ENCODE assay signal across 9 cellular contexts in genomic region chr15:74786659-74787165, GRCh38. TPM values are rescaled to one million over a fixed set of nuclear protein-coding genes. Genes with fewer than 3 reads are reported as not detected.
A peak's percentile ranks its signal among the peaks of the same experiment; 100 is the strongest.
DNase-seq lines count a peak whose midpoint lies in the region; ATAC-seq and TF ChIP-seq lines count a peak whose summit lies in the region.
"Had no signal": no experiment of that assay in that cellular context is flagged by ENCODE, and none has a peak within 500 bp of the region (broad histone marks: within the 10 kb centered on the region; RNA-seq: fewer than 3 reads in every experiment).

No MANE protein-coding gene starts in this region.

- peak overlapping the region; percentile 97 to 100 (median 99) for H3K27ac Mint-ChIP-seq in CD4-positive, CD25-positive, alpha-beta regulatory T cell
- peak overlapping the region; percentile 95 to 100 for H3K27ac Mint-ChIP-seq in natural killer cell

- no peaks in the 10 kb centered on the region for H3K27me3 ChIP-seq in CD4-positive, CD25-positive, alpha-beta regulatory T cell (ENCODE audit: control insufficient read depth, insufficient read depth, low read length)
- no peaks in the 10 kb centered on the region for H3K27me3 ChIP-seq in Loucy (ENCODE audit: insufficient read depth, low read length, poor library complexity, severe bottlenecking)

- no peaks in the 10 kb centered on the region for H3K9me3 ChIP-seq in CD4-positive, CD25-positive, alpha-beta regulatory T cell (ENCODE audit: control insufficient read depth in 2 of 2, low read length in 2 of 2)
- no peaks in the 10 kb centered on the region for H3K9me3 ChIP-seq in Loucy (ENCODE audit: insufficient read depth, low read depth, low read length)

- peak overlapping the region; percentile 89 to 98 (median 94) for H3K4me3 Mint-ChIP-seq in CD4-positive, CD25-positive, alpha-beta regulatory T cell
- peak overlapping the region; percentile 97 for H3K4me3 Mint-ChIP-seq in natural killer cell

- H3K9me2 ChIP-seq in Loucy (replicated peaks; ENCODE audit: low read depth, low read length), result no peaks in the 10 kb centered on the region

- H3K9ac ChIP-seq in Loucy (ENCODE audit: low read depth, low read length, poor library complexity, severe bottlenecking), result peak overlapping the region; percentile 96

- peaks cover 88% of the 10 kb centered on the region for H3K79me2 ChIP-seq in Loucy (ENCODE audit: insufficient read depth, low read length)

- peaks cover 9% of the 10 kb centered on the region for H3K27me3 Mint-ChIP-seq in CD4-positive, CD25-positive, alpha-beta regulatory T cell
- H3K27me3 Mint-ChIP-seq in natural killer cell (ENCODE audit: low read depth in 2 of 2), result no peaks in the 10 kb centered on the region

- no peak for TF ChIP-seq CTCF in Loucy (conservative IDR thresholded peaks at IDR 0.05; ENCODE audit: low read length)
- no peak for TF ChIP-seq CTCF in natural killer cell (IDR thresholded peaks at IDR 0.05)

- no peak overlapping the region for H2AFZ ChIP-seq in Loucy (ENCODE audit: low read length)

- peak in 1 of 3 donors; percentile 70 for DNase-seq in CD4-positive, CD25-positive, alpha-beta regulatory T cell
- DNase-seq in natural killer cell (no peak), midbrain (lab: John Stamatoyannopoulos, UW) (no peak)
- DNase-seq: DMS53 had no signal

- peaks cover 6% of the 10 kb centered on the region; the same call in 1 of the 2 replicates for H3F3A ChIP-seq in Loucy (ENCODE audit: low read depth)

- no peaks in the 10 kb centered on the region for H3K9me3 Mint-ChIP-seq in CD4-positive, CD25-positive, alpha-beta regulatory T cell
- H3K9me3 Mint-ChIP-seq in natural killer cell, result no peaks in the 10 kb centered on the region

- H3K27ac ChIP-seq in CD4-positive, CD25-positive, alpha-beta regulatory T cell (ENCODE audit: insufficient read depth, low read length, poor library complexity, severe bottlenecking), result peak overlapping the region; percentile 95
- H3K27ac ChIP-seq in cingulate gyrus (ENCODE audit: low read depth, low read length), result peak overlapping the region; percentile 72

- no peak for ATAC-seq in CD4-positive, CD25-positive, alpha-beta regulatory T cell (ENCODE audit: low read depth in 2 of 2)
- ATAC-seq in natural killer cell (no peak), GM21367 (IDR thresholded peaks at IDR 0.05; ENCODE audit: unreplicated experiment) (no peak), GM21619 (IDR thresholded peaks at IDR 0.05; ENCODE audit: unreplicated experiment) (no peak), GM18858 (IDR thresholded peaks at IDR 0.05; ENCODE audit: unreplicated experiment) (no peak)

- H3K4me1 ChIP-seq in CD4-positive, CD25-positive, alpha-beta regulatory T cell (ENCODE audit: control insufficient read depth, insufficient read depth, low read length, poor library complexity, severe bottlenecking), result peaks cover 90% of the 10 kb centered on the region
- peaks cover 67% of the 10 kb centered on the region for H3K4me1 ChIP-seq in Loucy (ENCODE audit: insufficient read depth, low read length, poor library complexity, severe bottlenecking)

- H3K36me3 Mint-ChIP-seq in CD4-positive, CD25-positive, alpha-beta regulatory T cell, result peaks cover 15% of the 10 kb centered on the region
- H3K36me3 Mint-ChIP-seq in natural killer cell, result no peaks in the 10 kb centered on the region

- H4K20me1 ChIP-seq in Loucy (ENCODE audit: insufficient read depth, low read length, poor library complexity, severe bottlenecking), result peaks cover 79% of the 10 kb centered on the region

- peak overlapping the region; percentile 85 for H3K4me3 ChIP-seq in CD4-positive, CD25-positive, alpha-beta regulatory T cell (ENCODE audit: low read depth, low read length)
- peak overlapping the region; percentile 83 for H3K4me3 ChIP-seq in Loucy (ENCODE audit: low read length, poor library complexity, severe bottlenecking)

- no peaks in the 10 kb centered on the region for H3K36me3 ChIP-seq in CD4-positive, CD25-positive, alpha-beta regulatory T cell (ENCODE audit: control insufficient read depth, insufficient read depth, low read length)
- peaks cover 8% of the 10 kb centered on the region; the same call in 1 of the 2 replicates for H3K36me3 ChIP-seq in Loucy (ENCODE audit: insufficient read depth, low read length)

- H3K4me2 ChIP-seq in Loucy (ENCODE audit: low read depth, low read length, poor library complexity, severe bottlenecking), result peak overlapping the region; percentile 95

- H3K4me1 Mint-ChIP-seq in CD4-positive, CD25-positive, alpha-beta regulatory T cell, result peaks cover 8 to 74% (median 41%) of the 10 kb centered on the region in 4 donors
- peaks cover 80 to 91% of the 10 kb centered on the region in 2 donors for H3K4me1 Mint-ChIP-seq in natural killer cell

- intact Hi-C loops in natural killer cell (cut with micrococcal nuclease), result loop anchor here (1.0 to 10.0 kb wide), 6 partner anchors 10 to 668 kb away; partner anchors contain the start of genes C15orf39, COX5A, SIN3A and ULK3

RNA-seq across cellular contexts. Expression of gene CSK, which starts 4.8 kb away (rescaled TPM):
- total RNA-seq in CD4-positive, CD25-positive, alpha-beta regulatory T cell, result 257 TPM
- polyA plus RNA-seq in CD4-positive, CD25-positive, alpha-beta regulatory T cell, result 100 to 1,000 TPM; 131 to 151 (median 141) TPM
- 100 to 1,000 TPM; 282 to 334 (median 287) TPM for total RNA-seq in natural killer cell

RNA-seq across cellular contexts. Expression of gene LMAN1L, which starts 25.9 kb away (rescaled TPM):
- total RNA-seq in CD4-positive, CD25-positive, alpha-beta regulatory T cell, result not detected
- not detected for polyA plus RNA-seq in CD4-positive, CD25-positive, alpha-beta regulatory T cell
- total RNA-seq in natural killer cell, result 1 to 10 TPM in 1 of 3 donors, under 1 TPM in 2; 0.72 to 1.1 (median 0.94) TPM

RNA-seq across cellular contexts. Expression of gene CYP1A2, which starts 38.1 kb away (rescaled TPM):
- not detected for total RNA-seq in CD4-positive, CD25-positive, alpha-beta regulatory T cell
- not detected for polyA plus RNA-seq in CD4-positive, CD25-positive, alpha-beta regulatory T cell
- not detected for total RNA-seq in natural killer cell

RNA-seq across cellular contexts. Expression of gene CPLX3, which starts 39.7 kb away (rescaled TPM):
- 0.35 TPM for total RNA-seq in CD4-positive, CD25-positive, alpha-beta regulatory T cell
- not detected for polyA plus RNA-seq in CD4-positive, CD25-positive, alpha-beta regulatory T cell
- under 1 TPM in 2 of 3 donors, not detected in 1; 0.16 to 0.93 TPM for total RNA-seq in natural killer cell

RNA-seq across cellular contexts. Expression of gene ULK3, which starts 56.2 kb away (rescaled TPM):
- 54.4 TPM for total RNA-seq in CD4-positive, CD25-positive, alpha-beta regulatory T cell
- polyA plus RNA-seq in CD4-positive, CD25-positive, alpha-beta regulatory T cell, result 10 to 100 TPM; 22.5 to 38.1 (median 34.7) TPM
- total RNA-seq in natural killer cell, result 10 to 100 TPM; 54.8 to 75.1 (median 64.7) TPM
